1 cellular context compared by ENCODE assay signal in genomic region chr12:24911284-24911791, GRCh38.
TF ChIP-seq lines count a peak whose summit lies in the region.

No MANE protein-coding gene starts in this region.

TF ChIP-seq in A549, 52 proteins besides CTCF, POLR2A, EP300 and RAD21:
- no peak for TF ChIP-seq HOXA7 (CRISPR knock-in tag; IDR thresholded peaks at IDR 0.05)
- TF ChIP-seq KDM5A (IDR thresholded peaks at IDR 0.05), result no peak
- TF ChIP-seq JUNB (IDR thresholded peaks at IDR 0.05), result no peak
- no peak for TF ChIP-seq REST (IDR thresholded peaks at IDR 0.05)
- TF ChIP-seq ZNF302 (CRISPR knock-in tag; IDR thresholded peaks at IDR 0.05), result no peak
- no peak for TF ChIP-seq RFX5 (IDR thresholded peaks at IDR 0.05)
- no peak for TF ChIP-seq CHD4 (IDR thresholded peaks at IDR 0.05; ENCODE audit: borderline replicate concordance)
- no peak for TF ChIP-seq RARB (CRISPR knock-in tag; IDR thresholded peaks at IDR 0.05)
- no peak for TF ChIP-seq HDAC2 (IDR thresholded peaks at IDR 0.05)
- TF ChIP-seq FOSB (CRISPR knock-in tag; IDR thresholded peaks at IDR 0.05), result no peak
- TF ChIP-seq HOXB5 (CRISPR knock-in tag; IDR thresholded peaks at IDR 0.05), result no peak
TF ChIP-seq in A549: peak in this region for 0.
